1 cellular context compared by ENCODE assay signal in genomic region chr17:35773129-35773528, GRCh38.
TF ChIP-seq lines count a peak whose summit lies in the region.

No MANE protein-coding gene starts in this region.

TF ChIP-seq in H1, 55 proteins besides CTCF, POLR2A, EP300 and RAD21:
- TF ChIP-seq NANOG (IDR thresholded peaks at IDR 0.05; ENCODE audit: insufficient read depth, low read depth, low read length, poor library complexity, severe bottlenecking) = no peak
